In the genomic region with DNA sequence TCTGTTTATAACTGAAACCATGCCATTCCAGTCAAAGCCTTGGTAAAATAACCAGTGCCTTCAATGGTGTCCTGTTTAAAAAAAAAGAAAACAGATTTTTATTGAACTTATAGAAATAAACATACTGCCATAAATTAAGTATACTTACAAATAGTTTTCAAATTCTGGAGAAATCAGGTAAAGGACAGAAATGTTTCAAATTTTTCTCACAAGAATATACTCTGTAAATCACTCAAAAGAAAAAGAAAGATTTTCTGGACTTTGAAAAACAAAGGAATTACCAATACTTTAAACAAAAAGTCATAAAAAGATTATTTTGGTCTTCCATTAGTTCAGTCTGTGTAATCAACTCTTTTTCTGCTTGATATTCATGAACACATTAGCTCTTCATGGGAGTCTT, we compare ENCODE assay signal across 22 cellular contexts. TPM values are rescaled to one million over a fixed set of nuclear protein-coding genes. Genes with fewer than 3 reads are reported as not detected.
DNase-seq lines count a peak whose midpoint lies in the region; ATAC-seq, FAIRE-seq and TF ChIP-seq lines count a peak whose summit lies in the region.
"Had no signal": no experiment of that assay in that cellular context is flagged by ENCODE, and none has a peak within 500 bp of the region (broad histone marks: within the 10 kb centered on the region; RNA-seq: fewer than 3 reads in every experiment).

No MANE protein-coding gene starts in this region.

- no peak for TF ChIP-seq RAD21 in K562 (CRISPR knock-in tag; conservative IDR thresholded peaks at IDR 0.05 in 1 of 2, IDR thresholded peaks at IDR 0.05 in 1 of 2)

- H3K4me3 ChIP-seq in HEK293 (ENCODE audit: low read depth, low read length) = no peak overlapping the region
- H3K4me3 ChIP-seq in K562 = no peak overlapping the region
- H3K4me3 ChIP-seq in small intestine (ENCODE audit: low read depth in 1 of 2, low read length in 2 of 2) = no peak overlapping the region
- H3K4me3 ChIP-seq in spleen = no peak overlapping the region
- H3K4me3 ChIP-seq: A549; BLaER1 treated with 17β-estradiol and CSF1 and Interleukin-3, amounts not matched to agents 10 nM and 100 nM had no signal

- H3K9me3 ChIP-seq in HEK293 (ENCODE audit: control insufficient read depth, insufficient read depth, low read depth, low read length) (no peaks in the 10 kb centered on the region), K562 (replicated peaks; ENCODE audit: control insufficient read depth, insufficient read depth, low read depth, low read length) (peaks cover 10% of the 10 kb centered on the region), small intestine (ENCODE audit: control insufficient read depth, low read depth) (no peaks in the 10 kb centered on the region), spleen (peaks cover 0 to 26% (median 15%) of the 10 kb centered on the region in 8 donors)
- H3K9me3 ChIP-seq: A549 had no signal

- no peak for DNase-seq in K562 (ENCODE audit: extremely low read depth in 1 of 4, low spot score in 3 of 4)
- no peak for DNase-seq in small intestine
- no peak for DNase-seq in urothelium cell line (ENCODE audit: low spot score)
- no peak for DNase-seq in spleen
- DNase-seq: AML-193; Caco-2; Calu3; CD4-positive, alpha-beta T cell; CD8-positive, alpha-beta T cell; DMS79 treated with DMSO at 0.1 percent for 48 hours; GF-D8 had no signal

- TF ChIP-seq CTCF in HEK293 (tag by site-specific recombination; IDR thresholded peaks at IDR 0.05) (no peak), K562 (IDR thresholded peaks at IDR 0.05 in 2 of 3, conservative IDR thresholded peaks at IDR 0.05 in 1 of 3; ENCODE audit: insufficient read depth in 2 of 3, low read depth in 1 of 3, low read length in 3 of 3) (no peak), spleen (IDR thresholded peaks at IDR 0.05 in 8 of 11, conservative IDR thresholded peaks at IDR 0.05 in 3 of 11) (no peak)

- H3K36me3 ChIP-seq in HEK293 (ENCODE audit: control insufficient read depth in 2 of 2, insufficient read depth in 1 of 2, low read length in 2 of 2) (no peaks in the 10 kb centered on the region), K562 (ENCODE audit: control insufficient read depth, insufficient read depth, low read length) (no peaks in the 10 kb centered on the region), small intestine (ENCODE audit: control insufficient read depth in 2 of 2, insufficient read depth in 2 of 2, low read length in 2 of 2) (no peaks in the 10 kb centered on the region), spleen (no peaks in the 10 kb centered on the region)

- H3K27ac ChIP-seq in HEK293 (ENCODE audit: extremely low read depth, low read depth, low read length) (no peak overlapping the region), K562 (ENCODE audit: extremely low read depth, low read depth, low read length) (no peak overlapping the region), small intestine (ENCODE audit: low read depth in 1 of 2, low read length in 1 of 2) (no peak overlapping the region), spleen (no peak overlapping the region)
- H3K27ac ChIP-seq: 22Rv1; A549; BLaER1 treated with 17β-estradiol and CSF1 and Interleukin-3, amounts not matched to agents 10 nM and 100 nM; C4-2B had no signal

- H2AFZ ChIP-seq in K562 (ENCODE audit: low read depth, low read length) = no peak overlapping the region

- POLR2A ChIA-PET in HEK293 (lab: Yijun Ruan, JAX) (no interaction called here), K562 (lab: Yijun Ruan, JAX) (interaction anchor here (0.6 to 1.7 kb wide), 3 partner anchors 10 to 812 kb away, joined by 3 to 8 read pairs (median 3); no protein-coding TSS in a partner anchor)

- no peak for FAIRE-seq in K562 (lab: Jason Lieb, UNC)
- peak; percentile 4 for FAIRE-seq in endometrium (lab: Jason Lieb, UNC)
- peak; percentile 39 for FAIRE-seq in small intestine (lab: Jason Lieb, UNC)
- FAIRE-seq in urothelium cell line (lab: Jason Lieb, UNC) = no peak
- FAIRE-seq: A549, D721Med, G401.6, GM12891, GM19239 had no signal

- no peaks in the 10 kb centered on the region for H4K20me1 ChIP-seq in K562 (replicated peaks; ENCODE audit: control insufficient read depth, insufficient read depth, low read length)
- H4K20me1 ChIP-seq: BLaER1 treated with 17β-estradiol and CSF1 and Interleukin-3, amounts not matched to agents 10 nM and 100 nM had no signal

- H3K4me1 ChIP-seq in HEK293 (ENCODE audit: control insufficient read depth, insufficient read depth, low read length) (no peaks in the 10 kb centered on the region), K562 (replicated peaks in 1 of 2; ENCODE audit: control insufficient read depth in 2 of 2, insufficient read depth in 2 of 2, low read length in 2 of 2) (no peaks in the 10 kb centered on the region), small intestine (ENCODE audit: control insufficient read depth in 2 of 2, insufficient read depth in 1 of 2, low read depth in 1 of 2, low read length in 1 of 2) (no peaks in the 10 kb centered on the region), spleen (no peaks in the 10 kb centered on the region)
- H3K4me1 ChIP-seq: A549, Caco-2 had no signal

- BruUV-seq in K562 (replicated peaks; lab: Mats Ljungman, UMichigan) = no TSS peak

- TF ChIP-seq POLR2A in K562 (conservative IDR thresholded peaks at IDR 0.05) (no peak), spleen (IDR thresholded peaks at IDR 0.05) (no peak)

- H3K9ac ChIP-seq in K562 (ENCODE audit: insufficient read depth in 1 of 2, low read depth in 2 of 2, low read length in 2 of 2) = no peak overlapping the region
- H3K9ac ChIP-seq: BLaER1 treated with 17β-estradiol and CSF1 and Interleukin-3, amounts not matched to agents 10 nM and 100 nM had no signal

- H3K4me2 ChIP-seq in K562 (ENCODE audit: insufficient read depth, low read length) = no peak overlapping the region
- H3K4me2 ChIP-seq: A549; BLaER1 treated with 17β-estradiol and CSF1 and Interleukin-3, amounts not matched to agents 10 nM and 100 nM had no signal

- no peak for TF ChIP-seq EP300 in K562 (IDR thresholded peaks at IDR 0.05; ENCODE audit: low read length)

- no peaks in the 10 kb centered on the region for H3K79me2 ChIP-seq in K562 (ENCODE audit: control insufficient read depth, insufficient read depth, low read length)

- H3K27me3 ChIP-seq in K562 (ENCODE audit: control insufficient read depth in 2 of 2, insufficient read depth in 2 of 2, low read length in 2 of 2) (no peaks in the 10 kb centered on the region), small intestine (ENCODE audit: control insufficient read depth in 2 of 2, insufficient read depth in 2 of 2, low read length in 2 of 2) (no peaks in the 10 kb centered on the region), spleen (replicated peaks in 1 of 7) (peaks cover 0 to 6% (median 0%) of the 10 kb centered on the region in 7 donors)
- H3K27me3 ChIP-seq: BLaER1 treated with 17β-estradiol and CSF1 and Interleukin-3, amounts not matched to agents 10 nM and 100 nM had no signal

- CTCF ChIA-PET in HEK293 (lab: Yijun Ruan, JAX) = no interaction called here
- CTCF ChIA-PET in K562 (lab: Yijun Ruan, JAX; ENCODE audit: low intra/inter-chr PET ratio) = no interaction called here

- no peaks in the 10 kb centered on the region for H3K9me1 ChIP-seq in K562 (ENCODE audit: control insufficient read depth, insufficient read depth, low read length)

- ATAC-seq in K562 (no peak), GM19397 (IDR thresholded peaks at IDR 0.05; ENCODE audit: unreplicated experiment) (no peak)
- ATAC-seq: A549; CD8-positive, alpha-beta T cell had no signal

- in situ Hi-C loops in K562 (cut with MboI) = no loop called here

- intact Hi-C loops in K562 (cut with micrococcal nuclease) = no loop called here
- intact Hi-C loops in spleen (cut with DNase I; ENCODE audit: low total_unique reads) = no loop called here

RNA-seq across cellular contexts. Expression of gene MRPL32, which starts 23.9 kb away (rescaled TPM):
- total RNA-seq in K562 (2011; cell fraction: chromatin; rRNA removed; ENCODE audit: low replicate concordance) = 39.3 and 104 TPM in 2 replicates
- total RNA-seq in K562 (2011; cell fraction: nucleolus; rRNA removed) = 27.3 and 33.6 TPM in 2 replicates
- 59.0 and 64.3 TPM in 2 replicates for total RNA-seq in K562 (2011; cell fraction: nucleoplasm; rRNA removed)
- total RNA-seq in K562 (2014; rRNA removed) (104 and 111 TPM in 2 replicates), K562 (2014; rRNA removed; fragmentation: Illumina TruSeq; extraction: Trizol) (138 and 139 TPM in 2 replicates), K562 (2015; rRNA removed; fragmentation: Illumina TruSeq; extraction: Trizol) (109 and 120 TPM in 2 replicates), K562 (2021) (75.5 and 86.0 TPM in 2 replicates), spleen (10 to 100 TPM; 27.7 to 44.7 (median 33.0) TPM)
- polyA plus RNA-seq in K562 (2011; rRNA removed) (95.4 and 113 TPM in 2 replicates), K562 (2014; fragmentation: Illumina TruSeq; extraction: Trizol) (134 and 140 TPM in 2 replicates), K562 (2014; fragmentation: Nextera tagmentation; extraction: Ambion mirVana) (100 to 1,000 TPM; 341 to 351 TPM), K562 (2014; rRNA removed) (145 and 162 TPM in 2 replicates), small intestine (10 to 100 TPM; 55.1 to 82.6 (median 68.0) TPM), spleen (10 to 100 TPM; 50.3 to 59.4 (median 52.6) TPM)
- 38.5 and 52.8 TPM in 2 replicates for polyA plus RNA-seq in K562 (2011; cell fraction: cytosol; rRNA removed)
- 86.8 and 172 TPM in 2 replicates for polyA plus RNA-seq in K562 (2011; cell fraction: nucleus; rRNA removed)
- polyA plus RNA-seq in K562 (2012) = 48.6 and 76.2 TPM in 2 replicates
- 44.0 and 49.0 TPM in 2 replicates for polyA minus RNA-seq in K562 (2011; rRNA and poly(A)+ RNA removed)
- 16.0 and 20.2 TPM in 2 replicates for polyA minus RNA-seq in K562 (2011; cell fraction: cytosol; rRNA and poly(A)+ RNA removed)
- polyA minus RNA-seq in K562 (2011; cell fraction: nucleus; rRNA and poly(A)+ RNA removed) = 22.1 and 46.5 TPM in 2 replicates

RNA-seq across cellular contexts. Expression of gene PSMA2, which starts 24.1 kb away (rescaled TPM):
- 16.0 and 45.2 TPM in 2 replicates for total RNA-seq in K562 (2011; cell fraction: chromatin; rRNA removed; ENCODE audit: low replicate concordance)
- total RNA-seq in K562 (2011; cell fraction: nucleolus; rRNA removed) = 15.5 and 16.6 TPM in 2 replicates
- total RNA-seq in K562 (2011; cell fraction: nucleoplasm; rRNA removed) = 32.4 and 41.8 TPM in 2 replicates
- total RNA-seq in K562 (2014; rRNA removed) (88.7 and 91.7 TPM in 2 replicates), K562 (2014; rRNA removed; fragmentation: Illumina TruSeq; extraction: Trizol) (274 and 308 TPM in 2 replicates), K562 (2015; rRNA removed; fragmentation: Illumina TruSeq; extraction: Trizol) (149 and 162 TPM in 2 replicates), K562 (2021) (184 and 200 TPM in 2 replicates), spleen (10 to 100 TPM; 44.3 to 71.1 (median 58.2) TPM)
- polyA plus RNA-seq in K562 (2011; rRNA removed) (291 and 412 TPM in 2 replicates), K562 (2014; fragmentation: Illumina TruSeq; extraction: Trizol) (145 and 154 TPM in 2 replicates), K562 (2014; fragmentation: Nextera tagmentation; extraction: Ambion mirVana) (1,000 to 10,000 TPM in 1 of 2 experiments, 100 to 1,000 TPM in 1; 887 to 1,070 TPM), K562 (2014; rRNA removed) (174 and 213 TPM in 2 replicates), small intestine (100 to 1,000 TPM; 142 to 181 (median 169) TPM), spleen (100 to 1,000 TPM in 2 of 3 donors, 10 to 100 TPM in 1; 95.9 to 144 (median 144) TPM)
- polyA plus RNA-seq in K562 (2011; cell fraction: cytosol; rRNA removed) = 71.1 and 145 TPM in 2 replicates
- polyA plus RNA-seq in K562 (2011; cell fraction: nucleus; rRNA removed) = 26.1 and 65.3 TPM in 2 replicates
- polyA plus RNA-seq in K562 (2012) = 198 and 258 TPM in 2 replicates
- polyA minus RNA-seq in K562 (2011; rRNA and poly(A)+ RNA removed) = 94.8 and 103 TPM in 2 replicates
- polyA minus RNA-seq in K562 (2011; cell fraction: cytosol; rRNA and poly(A)+ RNA removed) = 52.1 and 55.2 TPM in 2 replicates
- polyA minus RNA-seq in K562 (2011; cell fraction: nucleus; rRNA and poly(A)+ RNA removed) = 12.5 and 19.8 TPM in 2 replicates

RNA-seq across cellular contexts. Expression of gene C7orf25, which starts 44.2 kb away (rescaled TPM):
- 6.8 and 19.1 TPM in 2 replicates for total RNA-seq in K562 (2011; cell fraction: chromatin; rRNA removed; ENCODE audit: low replicate concordance)
- 2.8 and 5.7 TPM in 2 replicates for total RNA-seq in K562 (2011; cell fraction: nucleolus; rRNA removed)
- 5.9 and 12.0 TPM in 2 replicates for total RNA-seq in K562 (2011; cell fraction: nucleoplasm; rRNA removed)
- total RNA-seq in K562 (2014; rRNA removed) (1.2 and 1.9 TPM in 2 replicates), K562 (2014; rRNA removed; fragmentation: Illumina TruSeq; extraction: Trizol) (2.9 TPM in 2 replicates), K562 (2015; rRNA removed; fragmentation: Illumina TruSeq; extraction: Trizol) (2.0 and 2.3 TPM in 2 replicates), K562 (2021) (3.4 and 4.4 TPM in 2 replicates), spleen (10 to 100 TPM in 1 of 7 donors, 1 to 10 TPM in 6; 4.4 to 19.5 (median 6.5) TPM)
- polyA plus RNA-seq in K562 (2011; rRNA removed) (3.0 and 4.7 TPM in 2 replicates), K562 (2014; fragmentation: Illumina TruSeq; extraction: Trizol) (1.8 and 2.7 TPM in 2 replicates), K562 (2014; fragmentation: Nextera tagmentation; extraction: Ambion mirVana) (1 to 10 TPM; 1.3 to 1.9 TPM), K562 (2014; rRNA removed) (1.3 and 5.5 TPM in 2 replicates), small intestine (1 to 10 TPM; 3.8 to 5.1 (median 4.5) TPM), spleen (1 to 10 TPM; 1.7 to 4.0 (median 2.8) TPM)
- 1.4 and 2.1 TPM in 2 replicates for polyA plus RNA-seq in K562 (2011; cell fraction: cytosol; rRNA removed)
- 2.0 and 3.2 TPM in 2 replicates for polyA plus RNA-seq in K562 (2011; cell fraction: nucleus; rRNA removed)
- 2.2 and 3.1 TPM in 2 replicates for polyA plus RNA-seq in K562 (2012)
- 3.3 and 5.8 TPM in 2 replicates for polyA minus RNA-seq in K562 (2011; rRNA and poly(A)+ RNA removed)
- polyA minus RNA-seq in K562 (2011; cell fraction: cytosol; rRNA and poly(A)+ RNA removed) = 0.55 and 1.4 TPM in 2 replicates
- polyA minus RNA-seq in K562 (2011; cell fraction: nucleus; rRNA and poly(A)+ RNA removed) = 8.8 and 16.8 TPM in 2 replicates

Comparison
In these comparisons a context has a peak if more than half of its experiments do, and no peak if none do; other contexts are left out.
1. Of the 44 proteins assayed by ChIP-seq in both K562 and HEK293: peak only in K562: none; only in HEK293: SETDB1; in both: none; in neither: 43.